Comparison of ENCODE assay signal across 25 cellular contexts in genomic region chr4:121146530-121146929, GRCh38.
"Had no signal": no experiment of that assay in that cellular context is flagged by ENCODE, and none has a peak within 500 bp of the region (broad histone marks: within the 10 kb centered on the region; RNA-seq: fewer than 3 reads in every experiment).

No MANE protein-coding gene starts in this region.

- H3K4me2 ChIP-seq: neural progenitor cell had no signal

- H3K9ac ChIP-seq: neural progenitor cell had no signal

- H3K27ac ChIP-seq: esophagus muscularis mucosa, gastrocnemius medialis, neural progenitor cell, right lobe of liver, testis, vagina had no signal

- H3K27me3 ChIP-seq: esophagus muscularis mucosa, gastrocnemius medialis, neural progenitor cell, right lobe of liver, testis, vagina had no signal

- H3K9me3 ChIP-seq: esophagus muscularis mucosa, gastrocnemius medialis, right lobe of liver, testis, vagina had no signal

- H3K4me3 ChIP-seq: esophagus muscularis mucosa, gastrocnemius medialis, neural progenitor cell, right lobe of liver, testis, vagina had no signal

- H3K36me3 ChIP-seq: esophagus muscularis mucosa, gastrocnemius medialis, neural progenitor cell, right lobe of liver, vagina had no signal

- H2AFZ ChIP-seq: neural progenitor cell had no signal

- DNase-seq: activated B cell treated with CpG ODN at 0.5 μM for 24 hours; activated CD4-positive, alpha-beta T cell treated with anti-CD3 and anti-CD28 coated beads for 36 hours; activated CD8-positive, alpha-beta T cell treated with anti-CD3 and anti-CD28 coated beads, Interleukin-2, amount 10 ng/mL, durations not matched to agents 7 days and 5 days; activated effector memory CD4-positive, alpha-beta T cell treated with Interleukin-2 at 50 U/mL for 16 hours; activated naive CD4-positive, alpha-beta T cell treated with Interleukin-2 at 50 U/mL for 16 hours; activated T-cell treated with anti-CD3 and anti-CD28 coated beads for 4 hours; activated T-cell treated with anti-CD3 and anti-CD28 coated beads, Interleukin-2, amount 50 U/mL, for 72 hours; anterior cingulate cortex; central memory CD4-positive, alpha-beta T cell; endodermal cell; gastrocnemius medialis; glutamatergic neuron; left cardiac atrium; mesenchymal stem cell; natural killer cell; posterior cingulate gyrus; right lobe of liver; stimulated activated CD4-positive, alpha-beta T cell treated with anti-CD3 and anti-CD28 coated beads, Interleukin-12 subunit alpha, Interleukin-12 subunit beta, amount 100 ng/mL, for 4 hours; stimulated activated CD4-positive, alpha-beta T cell treated with anti-CD3 and anti-CD28 coated beads, Interleukin-4, amount 100 ng/mL, for 1 hour; stimulated activated naive CD8-positive, alpha-beta T cell treated with anti-CD3 and anti-CD28 coated beads, Interleukin-15, Interleukin-2, amounts not matched to agents 100 U/mL and 50 U/mL, for 24 hours; T-helper 1 cell; testis had no signal

- H3K4me1 ChIP-seq: esophagus muscularis mucosa, gastrocnemius medialis, neural progenitor cell, right lobe of liver, testis, vagina had no signal
